Comparison of ENCODE assay signal across 8 cellular contexts in genomic region chr20:12566596-12566995, GRCh38.
"Had no signal": no experiment of that assay in that cellular context is flagged by ENCODE, and none has a peak within 500 bp of the region (broad histone marks: within the 10 kb centered on the region; RNA-seq: fewer than 3 reads in every experiment).

No MANE protein-coding gene starts in this region.

- H3K4me3 ChIP-seq: K562 had no signal

- ATAC-seq: HepG2, K562 had no signal

- H3K27ac ChIP-seq: HL-60 had no signal

- DNase-seq: GOT3, H7, HCEC 1CT, IMR-90, KG1 had no signal
